ENCODE assay signal across 1 cellular context in genomic region chr5:173231996-173232498, GRCh38.
TF ChIP-seq lines count a peak whose summit lies in the region.

No MANE protein-coding gene starts in this region.

TF ChIP-seq in K562, 482 proteins besides CTCF, POLR2A, EP300 and RAD21:
- TF ChIP-seq, protein P1, sequence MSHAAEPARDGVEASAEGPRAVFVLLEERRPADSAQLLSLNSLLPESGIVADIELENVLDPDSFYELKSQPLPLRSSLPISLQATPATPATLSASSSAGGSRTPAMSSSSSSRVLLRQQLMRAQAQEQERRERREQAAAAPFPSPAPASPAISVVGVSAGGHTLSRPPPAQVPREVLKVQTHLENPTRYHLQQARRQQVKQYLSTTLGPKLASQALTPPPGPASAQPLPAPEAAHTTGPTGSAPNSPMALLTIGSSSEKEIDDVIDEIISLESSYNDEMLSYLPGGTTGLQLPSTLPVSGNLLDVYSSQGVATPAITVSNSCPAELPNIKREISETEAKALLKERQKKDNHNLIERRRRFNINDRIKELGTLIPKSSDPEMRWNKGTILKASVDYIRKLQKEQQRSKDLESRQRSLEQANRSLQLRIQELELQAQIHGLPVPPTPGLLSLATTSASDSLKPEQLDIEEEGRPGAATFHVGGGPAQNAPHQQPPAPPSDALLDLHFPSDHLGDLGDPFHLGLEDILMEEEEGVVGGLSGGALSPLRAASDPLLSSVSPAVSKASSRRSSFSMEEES (CRISPR knock-in tag; IDR thresholded peaks at IDR 0.05): no peak
- TF ChIP-seq EGR1 (conservative IDR thresholded peaks at IDR 0.05) (peak; percentile 30; the same call in 1 of the 2 replicates), TFAM (CRISPR knock-in tag; conservative IDR thresholded peaks at IDR 0.05) (no peak)
